In the genomic region with DNA sequence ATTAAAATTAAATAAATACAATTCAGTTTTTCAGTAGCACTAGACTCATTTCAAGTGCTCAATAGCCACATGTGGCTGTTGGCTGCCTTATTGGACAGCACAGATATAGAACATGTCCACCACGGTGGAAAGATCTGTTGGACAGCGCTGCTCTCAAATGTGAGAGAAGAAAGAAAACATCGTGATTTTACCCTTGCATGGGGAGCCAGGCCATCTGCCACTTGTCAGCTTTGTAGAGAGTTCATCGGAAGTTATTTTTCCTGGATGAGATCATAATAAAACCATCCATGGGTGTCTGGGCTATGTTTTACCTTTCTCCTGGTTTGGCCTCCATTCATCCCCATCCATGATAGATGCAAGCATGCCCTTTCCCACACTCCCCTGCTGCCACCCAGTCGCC, we compare ENCODE assay signal across 1 cellular context.
TF ChIP-seq lines count a peak whose summit lies in the region.

No MANE protein-coding gene starts in this region.

TF ChIP-seq in GM23338, 12 proteins besides CTCF, POLR2A, EP300 and RAD21 (continued from another document):
- TF ChIP-seq, protein P1, sequence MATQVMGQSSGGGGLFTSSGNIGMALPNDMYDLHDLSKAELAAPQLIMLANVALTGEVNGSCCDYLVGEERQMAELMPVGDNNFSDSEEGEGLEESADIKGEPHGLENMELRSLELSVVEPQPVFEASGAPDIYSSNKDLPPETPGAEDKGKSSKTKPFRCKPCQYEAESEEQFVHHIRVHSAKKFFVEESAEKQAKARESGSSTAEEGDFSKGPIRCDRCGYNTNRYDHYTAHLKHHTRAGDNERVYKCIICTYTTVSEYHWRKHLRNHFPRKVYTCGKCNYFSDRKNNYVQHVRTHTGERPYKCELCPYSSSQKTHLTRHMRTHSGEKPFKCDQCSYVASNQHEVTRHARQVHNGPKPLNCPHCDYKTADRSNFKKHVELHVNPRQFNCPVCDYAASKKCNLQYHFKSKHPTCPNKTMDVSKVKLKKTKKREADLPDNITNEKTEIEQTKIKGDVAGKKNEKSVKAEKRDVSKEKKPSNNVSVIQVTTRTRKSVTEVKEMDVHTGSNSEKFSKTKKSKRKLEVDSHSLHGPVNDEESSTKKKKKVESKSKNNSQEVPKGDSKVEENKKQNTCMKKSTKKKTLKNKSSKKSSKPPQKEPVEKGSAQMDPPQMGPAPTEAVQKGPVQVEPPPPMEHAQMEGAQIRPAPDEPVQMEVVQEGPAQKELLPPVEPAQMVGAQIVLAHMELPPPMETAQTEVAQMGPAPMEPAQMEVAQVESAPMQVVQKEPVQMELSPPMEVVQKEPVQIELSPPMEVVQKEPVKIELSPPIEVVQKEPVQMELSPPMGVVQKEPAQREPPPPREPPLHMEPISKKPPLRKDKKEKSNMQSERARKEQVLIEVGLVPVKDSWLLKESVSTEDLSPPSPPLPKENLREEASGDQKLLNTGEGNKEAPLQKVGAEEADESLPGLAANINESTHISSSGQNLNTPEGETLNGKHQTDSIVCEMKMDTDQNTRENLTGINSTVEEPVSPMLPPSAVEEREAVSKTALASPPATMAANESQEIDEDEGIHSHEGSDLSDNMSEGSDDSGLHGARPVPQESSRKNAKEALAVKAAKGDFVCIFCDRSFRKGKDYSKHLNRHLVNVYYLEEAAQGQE (IDR thresholded peaks at IDR 0.05; ENCODE audit: unreplicated experiment) = no peak
- TF ChIP-seq EZH2 (IDR thresholded peaks at IDR 0.05; ENCODE audit: low read depth, unreplicated experiment) (no peak), JUNB (IDR thresholded peaks at IDR 0.05; ENCODE audit: unreplicated experiment) (no peak), ZNF114 (CRISPR knock-in tag; IDR thresholded peaks at IDR 0.05) (no peak), NANOG (IDR thresholded peaks at IDR 0.05; ENCODE audit: borderline replicate concordance) (no peak), POLR2AphosphoS5 (IDR thresholded peaks at IDR 0.05; ENCODE audit: low read depth) (no peak), STAT1 (IDR thresholded peaks at IDR 0.05; ENCODE audit: unreplicated experiment) (no peak)
- TF ChIP-seq, protein P2, sequence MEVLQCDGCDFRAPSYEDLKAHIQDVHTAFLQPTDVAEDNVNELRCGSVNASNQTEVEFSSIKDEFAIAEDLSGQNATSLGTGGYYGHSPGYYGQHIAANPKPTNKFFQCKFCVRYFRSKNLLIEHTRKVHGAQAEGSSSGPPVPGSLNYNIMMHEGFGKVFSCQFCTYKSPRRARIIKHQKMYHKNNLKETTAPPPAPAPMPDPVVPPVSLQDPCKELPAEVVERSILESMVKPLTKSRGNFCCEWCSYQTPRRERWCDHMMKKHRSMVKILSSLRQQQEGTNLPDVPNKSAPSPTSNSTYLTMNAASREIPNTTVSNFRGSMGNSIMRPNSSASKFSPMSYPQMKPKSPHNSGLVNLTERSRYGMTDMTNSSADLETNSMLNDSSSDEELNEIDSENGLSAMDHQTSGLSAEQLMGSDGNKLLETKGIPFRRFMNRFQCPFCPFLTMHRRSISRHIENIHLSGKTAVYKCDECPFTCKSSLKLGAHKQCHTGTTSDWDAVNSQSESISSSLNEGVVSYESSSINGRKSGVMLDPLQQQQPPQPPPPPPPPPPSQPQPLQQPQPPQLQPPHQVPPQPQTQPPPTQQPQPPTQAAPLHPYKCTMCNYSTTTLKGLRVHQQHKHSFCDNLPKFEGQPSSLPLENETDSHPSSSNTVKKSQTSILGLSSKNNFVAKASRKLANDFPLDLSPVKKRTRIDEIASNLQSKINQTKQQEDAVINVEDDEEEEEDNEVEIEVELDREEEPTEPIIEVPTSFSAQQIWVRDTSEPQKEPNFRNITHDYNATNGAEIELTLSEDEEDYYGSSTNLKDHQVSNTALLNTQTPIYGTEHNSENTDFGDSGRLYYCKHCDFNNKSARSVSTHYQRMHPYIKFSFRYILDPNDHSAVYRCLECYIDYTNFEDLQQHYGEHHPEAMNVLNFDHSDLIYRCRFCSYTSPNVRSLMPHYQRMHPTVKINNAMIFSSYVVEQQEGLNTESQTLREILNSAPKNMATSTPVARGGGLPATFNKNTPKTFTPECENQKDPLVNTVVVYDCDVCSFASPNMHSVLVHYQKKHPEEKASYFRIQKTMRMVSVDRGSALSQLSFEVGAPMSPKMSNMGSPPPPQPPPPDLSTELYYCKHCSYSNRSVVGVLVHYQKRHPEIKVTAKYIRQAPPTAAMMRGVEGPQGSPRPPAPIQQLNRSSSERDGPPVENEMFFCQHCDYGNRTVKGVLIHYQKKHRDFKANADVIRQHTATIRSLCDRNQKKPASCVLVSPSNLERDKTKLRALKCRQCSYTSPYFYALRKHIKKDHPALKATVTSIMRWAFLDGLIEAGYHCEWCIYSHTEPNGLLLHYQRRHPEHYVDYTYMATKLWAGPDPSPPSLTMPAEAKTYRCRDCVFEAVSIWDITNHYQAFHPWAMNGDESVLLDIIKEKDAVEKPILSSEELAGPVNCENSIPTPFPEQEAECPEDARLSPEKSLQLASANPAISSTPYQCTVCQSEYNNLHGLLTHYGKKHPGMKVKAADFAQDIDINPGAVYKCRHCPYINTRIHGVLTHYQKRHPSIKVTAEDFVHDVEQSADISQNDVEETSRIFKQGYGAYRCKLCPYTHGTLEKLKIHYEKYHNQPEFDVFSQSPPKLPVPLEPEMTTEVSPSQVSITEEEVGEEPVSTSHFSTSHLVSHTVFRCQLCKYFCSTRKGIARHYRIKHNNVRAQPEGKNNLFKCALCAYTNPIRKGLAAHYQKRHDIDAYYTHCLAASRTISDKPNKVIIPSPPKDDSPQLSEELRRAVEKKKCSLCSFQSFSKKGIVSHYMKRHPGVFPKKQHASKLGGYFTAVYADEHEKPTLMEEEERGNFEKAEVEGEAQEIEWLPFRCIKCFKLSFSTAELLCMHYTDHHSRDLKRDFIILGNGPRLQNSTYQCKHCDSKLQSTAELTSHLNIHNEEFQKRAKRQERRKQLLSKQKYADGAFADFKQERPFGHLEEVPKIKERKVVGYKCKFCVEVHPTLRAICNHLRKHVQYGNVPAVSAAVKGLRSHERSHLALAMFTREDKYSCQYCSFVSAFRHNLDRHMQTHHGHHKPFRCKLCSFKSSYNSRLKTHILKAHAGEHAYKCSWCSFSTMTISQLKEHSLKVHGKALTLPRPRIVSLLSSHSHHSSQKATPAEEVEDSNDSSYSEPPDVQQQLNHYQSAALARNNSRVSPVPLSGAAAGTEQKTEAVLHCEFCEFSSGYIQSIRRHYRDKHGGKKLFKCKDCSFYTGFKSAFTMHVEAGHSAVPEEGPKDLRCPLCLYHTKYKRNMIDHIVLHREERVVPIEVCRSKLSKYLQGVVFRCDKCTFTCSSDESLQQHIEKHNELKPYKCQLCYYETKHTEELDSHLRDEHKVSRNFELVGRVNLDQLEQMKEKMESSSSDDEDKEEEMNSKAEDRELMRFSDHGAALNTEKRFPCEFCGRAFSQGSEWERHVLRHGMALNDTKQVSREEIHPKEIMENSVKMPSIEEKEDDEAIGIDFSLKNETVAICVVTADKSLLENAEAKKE (CRISPR knock-in tag; IDR thresholded peaks at IDR 0.05) = no peak
- TF ChIP-seq, protein P3, sequence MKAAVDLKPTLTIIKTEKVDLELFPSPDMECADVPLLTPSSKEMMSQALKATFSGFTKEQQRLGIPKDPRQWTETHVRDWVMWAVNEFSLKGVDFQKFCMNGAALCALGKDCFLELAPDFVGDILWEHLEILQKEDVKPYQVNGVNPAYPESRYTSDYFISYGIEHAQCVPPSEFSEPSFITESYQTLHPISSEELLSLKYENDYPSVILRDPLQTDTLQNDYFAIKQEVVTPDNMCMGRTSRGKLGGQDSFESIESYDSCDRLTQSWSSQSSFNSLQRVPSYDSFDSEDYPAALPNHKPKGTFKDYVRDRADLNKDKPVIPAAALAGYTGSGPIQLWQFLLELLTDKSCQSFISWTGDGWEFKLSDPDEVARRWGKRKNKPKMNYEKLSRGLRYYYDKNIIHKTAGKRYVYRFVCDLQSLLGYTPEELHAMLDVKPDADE (IDR thresholded peaks at IDR 0.05) = no peak
